16 cellular contexts compared by ENCODE assay signal in genomic region chr11:45795379-45795778, GRCh38. TPM values are rescaled to one million over a fixed set of nuclear protein-coding genes. Genes with fewer than 3 reads are reported as not detected.
A peak's percentile ranks its signal among the peaks of the same experiment; 100 is the strongest.
DNase-seq lines count a peak whose midpoint lies in the region; ATAC-seq, FAIRE-seq and TF ChIP-seq lines count a peak whose summit lies in the region.
"Had no signal": no experiment of that assay in that cellular context is flagged by ENCODE, and none has a peak within 500 bp of the region (broad histone marks: within the 10 kb centered on the region; RNA-seq: fewer than 3 reads in every experiment).

No MANE protein-coding gene starts in this region.

- no peak for TF ChIP-seq RAD21 in Ishikawa (IDR thresholded peaks at IDR 0.05; ENCODE audit: low read depth)

- H3K36me3 ChIP-seq in BE2C = no peaks in the 10 kb centered on the region
- no peaks in the 10 kb centered on the region for H3K36me3 ChIP-seq in bronchial epithelial cell (ENCODE audit: control insufficient read depth, insufficient read depth, low read length)

- intact Hi-C loops in sciatic nerve (cut with DNase I) = no loop called here

- FAIRE-seq in bronchial epithelial cell (lab: Jason Lieb, UNC) = peak; percentile 72

- H3K4me1 ChIP-seq in BE2C = no peaks in the 10 kb centered on the region

- TF ChIP-seq CTCF in BE2C (IDR thresholded peaks at IDR 0.05; ENCODE audit: low read depth, low read length) = no peak
- TF ChIP-seq CTCF in bronchial epithelial cell (IDR thresholded peaks at IDR 0.05; ENCODE audit: insufficient read depth, low read length, severe bottlenecking) = no peak
- no peak for TF ChIP-seq CTCF in GM10266 (IDR thresholded peaks at IDR 0.05; ENCODE audit: control insufficient read depth, insufficient read depth, low read depth, missing control alignments)

- no peaks in the 10 kb centered on the region for H3K9me3 ChIP-seq in BE2C
- H3K9me3 ChIP-seq: Caco-2 had no signal

- no peak overlapping the region for H3K4me3 ChIP-seq in BE2C (ENCODE audit: low read depth, low read length)
- no peak overlapping the region for H3K4me3 ChIP-seq in bronchial epithelial cell (ENCODE audit: low read depth, low read length)
- H3K4me3 ChIP-seq: PC-9 had no signal

- DNase-seq in BE2C (peak; percentile 36), bronchial epithelial cell (ENCODE audit: low read depth) (no peak), sciatic nerve (ENCODE audit: low spot score) (no peak), NCI-H2107 treated with DMSO at 0.1 percent for 48 hours (lab: John Stamatoyannopoulos, UW; ENCODE audit: unreplicated experiment) (no peak), GM10266 (ENCODE audit: extremely low spot score) (no peak), NCI-H2029 (lab: John Stamatoyannopoulos, UW) (no peak)
- DNase-seq: AML-193, Caco-2, GOT3, HFFc6, NCI-H187 treated with DMSO at 0.1 percent for 48 hours, NCI-H2171 treated with DMSO at 0.1 percent for 48 hours, NCI-H446 treated with DMSO at 0.1 percent for 48 hours, PC-9, SW 1271 had no signal

- TF ChIP-seq EP300 in Ishikawa (IDR thresholded peaks at IDR 0.05; ENCODE audit: borderline replicate concordance) = no peak

- H3K27me3 ChIP-seq in BE2C = no peaks in the 10 kb centered on the region
- no peaks in the 10 kb centered on the region for H3K27me3 ChIP-seq in bronchial epithelial cell (ENCODE audit: control insufficient read depth, insufficient read depth, low read length)

- peak; percentile 5 for ATAC-seq in sciatic nerve

TF ChIP-seq in Ishikawa, 13 proteins besides CTCF, POLR2A, EP300 and RAD21:
- TF ChIP-seq USF1 (IDR thresholded peaks at IDR 0.05) (peak; percentile 69), ZBTB7A (IDR thresholded peaks at IDR 0.05; ENCODE audit: low read depth) (no peak)

RNA-seq across cellular contexts. Expression of gene SLC35C1, which starts 9.6 kb away (rescaled TPM):
- 12.7 TPM for polyA plus RNA-seq in BE2C (2012; ENCODE audit: insufficient read depth, insufficient read length, low read depth)
- total RNA-seq in bronchial epithelial cell = 7.6 and 9.5 TPM in 2 replicates
- 12.0 TPM for total RNA-seq in sciatic nerve

RNA-seq across cellular contexts. Expression of gene CRY2, which starts 51.9 kb away (rescaled TPM):
- polyA plus RNA-seq in BE2C (2012; ENCODE audit: insufficient read depth, insufficient read length, low read depth) = 12.8 TPM
- total RNA-seq in bronchial epithelial cell (10.8 and 15.5 TPM in 2 replicates), sciatic nerve (74.2 TPM)
